ENCODE assay signal across 28 cellular contexts in genomic region chr12:117599849-117600248, GRCh38.
DNase-seq lines count a peak whose midpoint lies in the region; ATAC-seq, FAIRE-seq and TF ChIP-seq lines count a peak whose summit lies in the region.
"Had no signal": no experiment of that assay in that cellular context is flagged by ENCODE, and none has a peak within 500 bp of the region (broad histone marks: within the 10 kb centered on the region; RNA-seq: fewer than 3 reads in every experiment).

No MANE protein-coding gene starts in this region.

- no peak for TF ChIP-seq RAD21 in HepG2 (CRISPR knock-in tag; IDR thresholded peaks at IDR 0.05)

- H3K36me3 ChIP-seq in HepG2 (replicated peaks in 1 of 2; ENCODE audit: control insufficient read depth in 1 of 2, insufficient read depth in 2 of 2, low read length in 2 of 2) (no peaks in the 10 kb centered on the region), right lobe of liver (no peaks in the 10 kb centered on the region), pancreas (no peaks in the 10 kb centered on the region), OCI-LY7 (ENCODE audit: insufficient read depth, low read length) (no peaks in the 10 kb centered on the region)
- H3K36me3 ChIP-seq: BE2C had no signal

- H3K27me3 Mint-ChIP-seq in activated T-cell treated with anti-CD3 and anti-CD28 coated beads, Interleukin-2, amount 50 U/mL, for 72 hours (ENCODE audit: low read depth), result no peaks in the 10 kb centered on the region

- H4K20me1 ChIP-seq in HepG2 (ENCODE audit: insufficient read depth, low read length) (no peaks in the 10 kb centered on the region), OCI-LY7 (ENCODE audit: insufficient read depth, low read length) (no peaks in the 10 kb centered on the region)

- ATAC-seq in HepG2 (peak; percentile 86), right lobe of liver (no peak), pancreas (peak; percentile 66 to 89 (median 82))
- ATAC-seq in activated T-cell treated with anti-CD3 and anti-CD28 coated beads, Interleukin-2, amount 50 U/mL, for 72 hours (replicated peaks in 1 of 2), result no peak

- no peak overlapping the region for H3K9ac ChIP-seq in HepG2 (ENCODE audit: insufficient read depth, low read depth, low read length)
- H3K9ac ChIP-seq: SK-N-SH had no signal

- BruUV-seq in HepG2 (replicated peaks; lab: Mats Ljungman, UMichigan) (no TSS peak), OCI-LY7 (replicated peaks; lab: Mats Ljungman, UMichigan) (no TSS peak)

- H3K4me2 ChIP-seq in HepG2 (ENCODE audit: low read depth, low read length) (no peak overlapping the region), OCI-LY7 (ENCODE audit: low read length) (no peak overlapping the region)
- H3K4me2 ChIP-seq: SK-N-SH had no signal

- H3K4me3 Mint-ChIP-seq in activated T-cell treated with anti-CD3 and anti-CD28 coated beads, Interleukin-2, amount 50 U/mL, for 72 hours, result no peak overlapping the region
- H3K4me3 Mint-ChIP-seq: CD8-positive, alpha-beta memory T cell had no signal

- H3K79me2 ChIP-seq in HepG2 (ENCODE audit: insufficient read depth, low read length) (no peaks in the 10 kb centered on the region), OCI-LY7 (ENCODE audit: insufficient read depth, low read depth, low read length) (no peaks in the 10 kb centered on the region)

- H3K9me3 ChIP-seq in HepG2 (ENCODE audit: low read length) (no peaks in the 10 kb centered on the region), right lobe of liver (no peaks in the 10 kb centered on the region), pancreas (no peaks in the 10 kb centered on the region), OCI-LY7 (ENCODE audit: low read length) (no peaks in the 10 kb centered on the region)
- H3K9me3 ChIP-seq: BE2C, SK-N-SH had no signal

- peaks cover under 1 to 1% of the 10 kb centered on the region in 2 experiments; a peak in 1 of 5 replicates for H3K27me3 ChIP-seq in HepG2 (ENCODE audit: control insufficient read depth in 1 of 2, insufficient read depth in 2 of 2, low read length in 2 of 2)
- no peaks in the 10 kb centered on the region for H3K27me3 ChIP-seq in right lobe of liver
- H3K27me3 ChIP-seq in pancreas, result no peaks in the 10 kb centered on the region
- H3K27me3 ChIP-seq: BE2C had no signal

- H2AFZ ChIP-seq in HepG2 (ENCODE audit: low read length) (no peak overlapping the region), OCI-LY7 (ENCODE audit: low read length) (no peak overlapping the region)

- TF ChIP-seq EP300 in HepG2 (IDR thresholded peaks at IDR 0.05; ENCODE audit: low read depth in 2 of 2, low read length in 2 of 2) (no peak), HepG2 (CRISPR knock-in tag; IDR thresholded peaks at IDR 0.05; ENCODE audit: borderline replicate concordance) (no peak)

- H3K4me1 Mint-ChIP-seq in activated T-cell treated with anti-CD3 and anti-CD28 coated beads, Interleukin-2, amount 50 U/mL, for 72 hours (ENCODE audit: low read depth), result no peaks in the 10 kb centered on the region
- H3K4me1 Mint-ChIP-seq: CD14-positive monocyte; CD8-positive, alpha-beta memory T cell had no signal

- no peak overlapping the region for H3K27ac Mint-ChIP-seq in activated T-cell treated with anti-CD3 and anti-CD28 coated beads, Interleukin-2, amount 50 U/mL, for 72 hours
- H3K27ac Mint-ChIP-seq: CD14-positive monocyte; CD8-positive, alpha-beta memory T cell had no signal

- H3K4me3 ChIP-seq in HepG2 (replicated peaks in 1 of 3; ENCODE audit: insufficient read depth in 1 of 3, low read depth in 2 of 3, low read length in 3 of 3), result no peak overlapping the region
- no peak overlapping the region for H3K4me3 ChIP-seq in right lobe of liver
- no peak overlapping the region for H3K4me3 ChIP-seq in pancreas
- H3K4me3 ChIP-seq in OCI-LY7 (ENCODE audit: low read depth, low read length, poor library complexity, severe bottlenecking), result no peak overlapping the region

- no peak for TF ChIP-seq POLR2A in HepG2 (IDR thresholded peaks at IDR 0.05; ENCODE audit: insufficient read depth in 1 of 2, low read depth in 2 of 2, low read length in 2 of 2)
- TF ChIP-seq POLR2A in right lobe of liver (IDR thresholded peaks at IDR 0.05), result no peak

- WGBS in HepG2 (ENCODE audit: low lambda C conversion rate), result 52% methylated on average over 3 of the region's 5 CpGs
- WGBS in right lobe of liver (ENCODE audit: insufficient coverage, low coverage, low lambda C conversion rate, missing lambda C conversion rate), result 53% methylated on average over 3 of the region's 5 CpGs
- 61 to 62% methylated on average over 5 of the region's 5 CpGs for WGBS in pancreas, 2 donors

- no peak for TF ChIP-seq CTCF in HepG2 (CRISPR knock-in tag; IDR thresholded peaks at IDR 0.05)
- TF ChIP-seq CTCF in right lobe of liver (IDR thresholded peaks at IDR 0.05), result no peak
- TF ChIP-seq CTCF in pancreas (IDR thresholded peaks at IDR 0.05), result no peak
- no peak for TF ChIP-seq CTCF in OCI-LY7 (conservative IDR thresholded peaks at IDR 0.05; ENCODE audit: low read length)

- peak; percentile 46 for DNase-seq in HepG2 (ENCODE audit: low spot score)
- no peak for DNase-seq in right lobe of liver
- DNase-seq in epithelial cell of prostate (ENCODE audit: low read depth, low spot score), result peak; percentile 14
- DNase-seq in pancreas, result peak in 3 of 6 donors; percentile 17 to 29 (median 25)
- DNase-seq in effector CD4-positive, alpha-beta T cell, result no peak
- no peak for DNase-seq in activated T-cell treated with anti-CD3 and anti-CD28 coated beads, Interleukin-2, amount 50 U/mL, for 72 hours
- no peak for DNase-seq in OCI-LY7 (ENCODE audit: low spot score)
- DNase-seq: 8988T; ACHN; BE2C; CD8-positive, alpha-beta memory T cell; DMS153; DND-41; HCEC 1CT; Karpas-422; MV-4-11; NCI-H1105; NCI-H146; NCI-H1930; NCI-H526 treated with DMSO at 0.1 percent for 48 hours; OCI-M1; SK-N-SH had no signal

- CTCF ChIA-PET in HepG2 (lab: Yijun Ruan, JAX; ENCODE audit: low intra/inter-chr PET ratio, low total read pairs), result no interaction called here
- CTCF ChIA-PET in OCI-LY7 (lab: Charles Lee; ENCODE audit: unreplicated experiment), result no interaction called here

- peaks cover 2% of the 10 kb centered on the region in 2 donors for H3K9me3 Mint-ChIP-seq in activated T-cell treated with anti-CD3 and anti-CD28 coated beads, Interleukin-2, amount 50 U/mL, for 72 hours

- POLR2A ChIA-PET in HepG2 (lab: Yijun Ruan, JAX), result no interaction called here
- POLR2A ChIA-PET in OCI-LY7 (lab: Charles Lee), result no interaction called here

- H3K27ac ChIP-seq in HepG2 (ENCODE audit: extremely low read length, insufficient read depth, low read length), result no peak overlapping the region
- no peak overlapping the region for H3K27ac ChIP-seq in right lobe of liver
- no peak overlapping the region for H3K27ac ChIP-seq in epithelial cell of prostate
- peak overlapping the region in 3 of 4 donors; percentile 30 to 58 (median 39) for H3K27ac ChIP-seq in pancreas
- H3K27ac ChIP-seq in OCI-LY7 (ENCODE audit: low read depth, low read length, poor library complexity, severe bottlenecking), result no peak overlapping the region
- H3K27ac ChIP-seq: HL-60 had no signal

- peaks cover 18% of the 10 kb centered on the region for H3K4me1 ChIP-seq in HepG2 (ENCODE audit: insufficient read depth, low read length)
- no peaks in the 10 kb centered on the region for H3K4me1 ChIP-seq in right lobe of liver
- H3K4me1 ChIP-seq in pancreas, result no peaks in the 10 kb centered on the region
- no peaks in the 10 kb centered on the region for H3K4me1 ChIP-seq in OCI-LY7 (ENCODE audit: insufficient read depth, low read length, poor library complexity, severe bottlenecking)
- H3K4me1 ChIP-seq: BE2C had no signal

- H3K36me3 Mint-ChIP-seq in activated T-cell treated with anti-CD3 and anti-CD28 coated beads, Interleukin-2, amount 50 U/mL, for 72 hours (ENCODE audit: insufficient read depth in 2 of 2), result no peaks in the 10 kb centered on the region
- H3K36me3 Mint-ChIP-seq: CD14-positive monocyte; CD8-positive, alpha-beta memory T cell had no signal

- no peaks in the 10 kb centered on the region for H3K9me2 ChIP-seq in OCI-LY7 (ENCODE audit: insufficient read depth, low read length)
- H3K9me2 ChIP-seq: SK-N-SH had no signal

- in situ Hi-C loops in HepG2 (cut with HindIII; ENCODE audit: extremely low pct_ligation_motif_present, low pct_unique_long_range_greater_than_20kb), result no loop called here

- FAIRE-seq in HepG2 (lab: Jason Lieb, UNC) (no peak), pancreas (lab: Jason Lieb, UNC) (no peak)
- FAIRE-seq: GM12892, GM19239, H1, RCC 7860 had no signal

- intact Hi-C loops in HepG2 (cut with micrococcal nuclease; ENCODE audit: unreplicated experiment), result no loop called here
- intact Hi-C loops in right lobe of liver (cut with DNase I), result loop anchor here (10.0 kb wide), 1 partner anchor 375 kb away; no protein-coding TSS in a partner anchor
- intact Hi-C loops in pancreas (cut with DNase I), result no loop called here
- intact Hi-C loops in OCI-LY7 (cut with micrococcal nuclease; ENCODE audit: unreplicated experiment), result no loop called here

TF ChIP-seq in HepG2, 621 proteins besides CTCF, POLR2A, EP300 and RAD21 (continues in another document):
- TF ChIP-seq ZNF367 (CRISPR knock-in tag; IDR thresholded peaks at IDR 0.05; ENCODE audit: borderline replicate concordance), result no peak
- TF ChIP-seq, protein P1, sequence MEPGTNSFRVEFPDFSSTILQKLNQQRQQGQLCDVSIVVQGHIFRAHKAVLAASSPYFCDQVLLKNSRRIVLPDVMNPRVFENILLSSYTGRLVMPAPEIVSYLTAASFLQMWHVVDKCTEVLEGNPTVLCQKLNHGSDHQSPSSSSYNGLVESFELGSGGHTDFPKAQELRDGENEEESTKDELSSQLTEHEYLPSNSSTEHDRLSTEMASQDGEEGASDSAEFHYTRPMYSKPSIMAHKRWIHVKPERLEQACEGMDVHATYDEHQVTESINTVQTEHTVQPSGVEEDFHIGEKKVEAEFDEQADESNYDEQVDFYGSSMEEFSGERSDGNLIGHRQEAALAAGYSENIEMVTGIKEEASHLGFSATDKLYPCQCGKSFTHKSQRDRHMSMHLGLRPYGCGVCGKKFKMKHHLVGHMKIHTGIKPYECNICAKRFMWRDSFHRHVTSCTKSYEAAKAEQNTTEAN (CRISPR knock-in tag; conservative IDR thresholded peaks at IDR 0.05), result no peak
- TF ChIP-seq ZKSCAN8 (CRISPR knock-in tag; IDR thresholded peaks at IDR 0.05; ENCODE audit: borderline replicate concordance), result no peak
- TF ChIP-seq HINFP (CRISPR knock-in tag; IDR thresholded peaks at IDR 0.05; ENCODE audit: low read depth), result no peak
- TF ChIP-seq ZNF256 (CRISPR knock-in tag; conservative IDR thresholded peaks at IDR 0.05), result no peak
- no peak for TF ChIP-seq RXRB (CRISPR knock-in tag; IDR thresholded peaks at IDR 0.05; ENCODE audit: borderline replicate concordance)

Comparison
In these comparisons a context has a peak if more than half of its experiments do, and no peak if none do; other contexts are left out.
1. ATAC-seq: peak in HepG2 (single experiment) and pancreas (4 of 4); none in right lobe of liver (0 of 4) and activated T-cell treated with anti-CD3 and anti-CD28 coated beads, Interleukin-2, amount 50 U/mL, for 72 hours (0 of 2).
2. DNase-seq: peak in HepG2 (single experiment) and epithelial cell of prostate (single experiment); none in right lobe of liver (0 of 3), effector CD4-positive, alpha-beta T cell (single experiment), activated T-cell treated with anti-CD3 and anti-CD28 coated beads, Interleukin-2, amount 50 U/mL, for 72 hours (0 of 2) and OCI-LY7 (single experiment).
3. intact Hi-C loops: an anchor here in right lobe of liver (10.0 kb wide); none called in HepG2, pancreas and OCI-LY7.
4. H3K27ac ChIP-seq: peak in pancreas (3 of 4); none in HepG2 (single experiment), right lobe of liver (0 of 3), epithelial cell of prostate (single experiment) and OCI-LY7 (single experiment).